15 cellular contexts compared by ENCODE assay signal in the genomic region with DNA sequence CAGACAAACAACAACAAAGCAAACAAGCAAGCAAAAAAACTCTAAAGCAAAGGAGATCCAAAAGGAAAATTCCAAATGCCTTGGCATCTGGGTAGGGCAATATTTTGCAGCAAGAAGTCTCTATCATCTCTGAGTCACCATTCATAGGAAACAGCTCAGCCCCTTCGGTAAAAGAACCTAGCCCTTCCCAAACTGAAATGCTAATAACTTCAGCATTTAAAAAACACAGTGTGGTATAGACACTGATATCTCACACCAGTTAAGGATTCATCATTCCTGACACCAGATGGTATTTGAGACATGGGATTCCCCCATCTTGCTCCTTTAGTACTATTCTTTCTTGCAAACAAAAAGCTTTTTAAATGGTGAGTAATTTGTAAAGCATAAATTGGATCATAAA.
"Had no signal": no experiment of that assay in that cellular context is flagged by ENCODE, and none has a peak within 500 bp of the region (broad histone marks: within the 10 kb centered on the region; RNA-seq: fewer than 3 reads in every experiment).

No MANE protein-coding gene starts in this region.

- H3K4me3 ChIP-seq: dorsolateral prefrontal cortex, esophagus squamous epithelium, gastrocnemius medialis, ovary, thoracic aorta had no signal

- DNase-seq: activated CD4-positive, alpha-beta memory T cell treated with anti-CD3 and anti-CD28 coated beads for 36 hours; activated gamma-delta T cell; activated T-cell treated with anti-CD3 and anti-CD28 coated beads, Interleukin-2, amount 50 U/mL, for 48 hours; amygdala; brain microvascular endothelial cell; dorsolateral prefrontal cortex; esophagus squamous epithelium; gastrocnemius medialis; kidney; left ventricle myocardium superior; ovary; stimulated activated CD4-positive, alpha-beta T cell treated with anti-CD3 and anti-CD28 coated beads, Interleukin-15, amount 100 ng/mL, for 24 hours; stimulated activated CD4-positive, alpha-beta T cell treated with anti-CD3 and anti-CD28 coated beads, Interleukin-4, amount 100 ng/mL, for 24 hours; T-helper 9 cell had no signal

- H3K36me3 ChIP-seq: brain microvascular endothelial cell, esophagus squamous epithelium, gastrocnemius medialis, ovary, thoracic aorta had no signal

- H3K27me3 ChIP-seq: brain microvascular endothelial cell, dorsolateral prefrontal cortex, esophagus squamous epithelium, gastrocnemius medialis, ovary had no signal

- H3K4me1 ChIP-seq: esophagus squamous epithelium, gastrocnemius medialis had no signal

- H3K27ac ChIP-seq: brain microvascular endothelial cell, dorsolateral prefrontal cortex, esophagus squamous epithelium, gastrocnemius medialis, ovary, thoracic aorta had no signal

- H3K9me3 ChIP-seq: esophagus squamous epithelium, gastrocnemius medialis, ovary, thoracic aorta had no signal

- ATAC-seq: gastrocnemius medialis, left ventricle myocardium superior had no signal

- FAIRE-seq: kidney had no signal
